8 cellular contexts compared by ENCODE assay signal in genomic region chr1:7703321-7704213, GRCh38.
DNase-seq lines count a peak whose midpoint lies in the region; ATAC-seq and FAIRE-seq lines count a peak whose summit lies in the region.

No MANE protein-coding gene starts in this region.

- CTCF ChIA-PET in activated naive CD4-positive, alpha-beta T cell treated with anti-CD3 and anti-CD28 coated beads, Interleukin-2, amount 10 ng/mL, durations not matched to agents 7 days and 5 days (lab: Charles Lee): no interaction called here

- no peaks in the 10 kb centered on the region for H3K9me3 Mint-ChIP-seq in activated naive CD4-positive, alpha-beta T cell treated with anti-CD3 and anti-CD28 coated beads, Interleukin-2, amount 10 ng/mL, durations not matched to agents 7 days and 5 days

- peaks cover 16% of the 10 kb centered on the region for H3K4me1 ChIP-seq in BLaER1

- H3K36me3 ChIP-seq in BLaER1: no peaks in the 10 kb centered on the region

- H3K4me3 ChIP-seq in BLaER1: peak overlapping the region; percentile 77

- no peak overlapping the region for H3K27ac Mint-ChIP-seq in activated naive CD4-positive, alpha-beta T cell treated with anti-CD3 and anti-CD28 coated beads, Interleukin-2, amount 10 ng/mL, durations not matched to agents 7 days and 5 days

- H3K36me3 Mint-ChIP-seq in activated naive CD4-positive, alpha-beta T cell treated with anti-CD3 and anti-CD28 coated beads, Interleukin-2, amount 10 ng/mL, durations not matched to agents 7 days and 5 days: no peaks in the 10 kb centered on the region

- no peaks in the 10 kb centered on the region for H3K9me3 ChIP-seq in BLaER1

- peak overlapping the region; percentile 87 for H3K27ac ChIP-seq in BLaER1

- peak overlapping the region; percentile 83 for H3K9ac ChIP-seq in BLaER1

- peak overlapping the region; percentile 65 for H3K4me3 Mint-ChIP-seq in activated naive CD4-positive, alpha-beta T cell treated with anti-CD3 and anti-CD28 coated beads, Interleukin-2, amount 10 ng/mL, durations not matched to agents 7 days and 5 days

- peaks cover 81% of the 10 kb centered on the region for H3K27me3 Mint-ChIP-seq in activated naive CD4-positive, alpha-beta T cell treated with anti-CD3 and anti-CD28 coated beads, Interleukin-2, amount 10 ng/mL, durations not matched to agents 7 days and 5 days

- H4K20me1 ChIP-seq in BLaER1: no peaks in the 10 kb centered on the region

- DNase-seq in HTR-8/SVneo (ENCODE audit: insufficient read length, low spot score) (peak; percentile 25), left kidney (ENCODE audit: low read depth, low spot score) (peak; percentile 76), urothelium cell line (ENCODE audit: low spot score) (peak; percentile 71), SHP77 treated with DMSO at 0.1 percent for 48 hours (lab: John Stamatoyannopoulos, UW) (no peak)
- peak; percentile 35 for DNase-seq in activated naive CD4-positive, alpha-beta T cell treated with anti-CD3 and anti-CD28 coated beads, Interleukin-2, amount 10 ng/mL, durations not matched to agents 7 days and 5 days

- H3K4me1 Mint-ChIP-seq in activated naive CD4-positive, alpha-beta T cell treated with anti-CD3 and anti-CD28 coated beads, Interleukin-2, amount 10 ng/mL, durations not matched to agents 7 days and 5 days: peaks cover 11% of the 10 kb centered on the region

- no peak for FAIRE-seq in HTR-8/SVneo (lab: Jason Lieb, UNC)
- no peak for FAIRE-seq in urothelium cell line (lab: Jason Lieb, UNC)

- ATAC-seq in GM18520 (IDR thresholded peaks at IDR 0.05; ENCODE audit: unreplicated experiment) (no peak), GM19395 (IDR thresholded peaks at IDR 0.05; ENCODE audit: unreplicated experiment) (no peak)

- H3K27me3 ChIP-seq in BLaER1: 0 out of 2 replicates have a peak, but pooled peaks cover 9% of the 10 kb centered on the region

- peak overlapping the region; percentile 78 for H3K4me2 ChIP-seq in BLaER1
